Comparison of ENCODE assay signal across 17 cellular contexts in the genomic region with DNA sequence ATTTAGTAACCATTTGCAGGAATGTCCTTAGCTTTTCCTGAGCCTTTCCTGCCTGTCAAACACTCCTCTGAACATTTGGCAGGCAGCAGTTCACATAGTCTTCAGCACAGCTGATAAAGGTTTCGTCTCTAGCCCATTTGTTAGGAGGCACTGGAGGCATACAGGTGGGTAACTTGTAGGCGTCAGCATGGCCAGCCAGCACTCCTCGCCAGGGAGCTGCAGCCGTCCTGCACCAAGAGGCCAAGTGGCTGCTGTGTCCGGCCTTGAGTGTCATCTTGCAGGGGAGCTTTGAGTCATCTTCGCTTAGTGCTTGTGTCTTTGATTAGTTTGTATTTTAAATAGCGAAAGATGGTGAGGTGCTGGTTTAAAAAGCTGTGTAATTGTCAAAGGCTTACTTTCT.
A peak's percentile ranks its signal among the peaks of the same experiment; 100 is the strongest.
DNase-seq lines count a peak whose midpoint lies in the region; ATAC-seq and TF ChIP-seq lines count a peak whose summit lies in the region.
"Had no signal": no experiment of that assay in that cellular context is flagged by ENCODE, and none has a peak within 500 bp of the region (broad histone marks: within the 10 kb centered on the region; RNA-seq: fewer than 3 reads in every experiment).

No MANE protein-coding gene starts in this region.

- no peaks in the 10 kb centered on the region for H3F3A ChIP-seq in OCI-LY1 (ENCODE audit: insufficient read depth, low read length)

- H3K36me3 Mint-ChIP-seq in activated naive CD4-positive, alpha-beta T cell treated with anti-CD3 and anti-CD28 coated beads, Interleukin-2, amount 50 U/mL, for 24 hours: peaks cover 35% of the 10 kb centered on the region
- peaks cover 58% of the 10 kb centered on the region for H3K36me3 Mint-ChIP-seq in stimulated activated memory B cell treated with anti-CD40 and anti-IgM and Interleukin-4, amounts not matched to agents 10 μg/mL and 1 μg/mL and 100 μg/mL, for 72 hours

- no peaks in the 10 kb centered on the region for H3K9me3 ChIP-seq in OCI-LY1 (ENCODE audit: low read length)
- H3K9me3 ChIP-seq: gastroesophageal sphincter had no signal

- no peak overlapping the region; the same call in 1 of the 2 replicates for H3K9ac ChIP-seq in OCI-LY1 (ENCODE audit: low read length)

- no peaks in the 10 kb centered on the region for H3K27me3 Mint-ChIP-seq in activated naive CD4-positive, alpha-beta T cell treated with anti-CD3 and anti-CD28 coated beads, Interleukin-2, amount 50 U/mL, for 24 hours
- H3K27me3 Mint-ChIP-seq in stimulated activated memory B cell treated with anti-CD40 and anti-IgM and Interleukin-4, amounts not matched to agents 10 μg/mL and 1 μg/mL and 100 μg/mL, for 72 hours: no peaks in the 10 kb centered on the region

- no peaks in the 10 kb centered on the region for H3K9me2 ChIP-seq in OCI-LY1 (ENCODE audit: low read depth, low read length)

- ATAC-seq in HG02798 (IDR thresholded peaks at IDR 0.05; ENCODE audit: poor library complexity, unreplicated experiment): peak; percentile 47
- ATAC-seq in stimulated activated memory B cell treated with anti-CD40 and anti-IgM and Interleukin-4, amounts not matched to agents 10 μg/mL and 1 μg/mL and 100 μg/mL, for 72 hours: no peak
- ATAC-seq: CD8-positive, alpha-beta T cell; gastroesophageal sphincter had no signal

- H3K27ac ChIP-seq in OCI-LY1 (ENCODE audit: low read depth, low read length, poor library complexity, severe bottlenecking): peak overlapping the region; percentile 10
- H3K27ac ChIP-seq: gastroesophageal sphincter had no signal

- no peak overlapping the region for H2AFZ ChIP-seq in OCI-LY1 (ENCODE audit: low read length)

- peak overlapping the region; percentile 74 for H3K27ac Mint-ChIP-seq in activated naive CD4-positive, alpha-beta T cell treated with anti-CD3 and anti-CD28 coated beads, Interleukin-2, amount 50 U/mL, for 24 hours
- peak overlapping the region; percentile 12 for H3K27ac Mint-ChIP-seq in stimulated activated memory B cell treated with anti-CD40 and anti-IgM and Interleukin-4, amounts not matched to agents 10 μg/mL and 1 μg/mL and 100 μg/mL, for 72 hours
- H3K27ac Mint-ChIP-seq: CD8-positive, alpha-beta T cell had no signal

- peak overlapping the region; percentile 27; the same call in 1 of the 2 replicates for H3K4me2 ChIP-seq in OCI-LY1 (ENCODE audit: low read length)

- H3K4me1 Mint-ChIP-seq in activated naive CD4-positive, alpha-beta T cell treated with anti-CD3 and anti-CD28 coated beads, Interleukin-2, amount 50 U/mL, for 24 hours: peaks cover 11% of the 10 kb centered on the region
- peaks cover 12% of the 10 kb centered on the region for H3K4me1 Mint-ChIP-seq in stimulated activated memory B cell treated with anti-CD40 and anti-IgM and Interleukin-4, amounts not matched to agents 10 μg/mL and 1 μg/mL and 100 μg/mL, for 72 hours

- no peak overlapping the region for H3K4me3 ChIP-seq in OCI-LY1 (ENCODE audit: low read depth, low read length, poor library complexity, severe bottlenecking)
- H3K4me3 ChIP-seq: gastroesophageal sphincter, lung had no signal

- H3K9me3 Mint-ChIP-seq in activated naive CD4-positive, alpha-beta T cell treated with anti-CD3 and anti-CD28 coated beads, Interleukin-2, amount 50 U/mL, for 24 hours: no peaks in the 10 kb centered on the region
- H3K9me3 Mint-ChIP-seq in stimulated activated memory B cell treated with anti-CD40 and anti-IgM and Interleukin-4, amounts not matched to agents 10 μg/mL and 1 μg/mL and 100 μg/mL, for 72 hours: no peaks in the 10 kb centered on the region
- H3K9me3 Mint-ChIP-seq: CD8-positive, alpha-beta T cell; neural crest cell had no signal

- peaks cover 17% of the 10 kb centered on the region for H3K4me1 ChIP-seq in OCI-LY1 (ENCODE audit: insufficient read depth, low read length, severe bottlenecking)
- H3K4me1 ChIP-seq: gastroesophageal sphincter had no signal

- no peak for DNase-seq in activated naive CD4-positive, alpha-beta T cell treated with anti-CD3 and anti-CD28 coated beads, Interleukin-2, amount 50 U/mL, for 16 hours
- DNase-seq in NCI-H748 (lab: John Stamatoyannopoulos, UW; ENCODE audit: unreplicated experiment) (no peak), middle frontal gyrus (ENCODE audit: extremely low spot score, low spot score) (no peak), hepatic stellate cell (ENCODE audit: low spot score) (no peak)
- DNase-seq: activated T-cell treated with anti-CD3 and anti-CD28 coated beads, Interleukin-2, amount 50 U/mL, for 48 hours; CD8-positive, alpha-beta T cell; NCI-H2107; NCI-H748 treated with DMSO at 0.1 percent for 48 hours; substantia nigra; T1000 had no signal

- TF ChIP-seq CTCF in OCI-LY1 (IDR thresholded peaks at IDR 0.05; ENCODE audit: low read length): no peak

- no peak overlapping the region for H3K4me3 Mint-ChIP-seq in activated naive CD4-positive, alpha-beta T cell treated with anti-CD3 and anti-CD28 coated beads, Interleukin-2, amount 50 U/mL, for 24 hours
- H3K4me3 Mint-ChIP-seq in stimulated activated memory B cell treated with anti-CD40 and anti-IgM and Interleukin-4, amounts not matched to agents 10 μg/mL and 1 μg/mL and 100 μg/mL, for 72 hours: no peak overlapping the region
- H3K4me3 Mint-ChIP-seq: CD8-positive, alpha-beta T cell; neural crest cell had no signal

- H3K27me3 ChIP-seq in OCI-LY1 (ENCODE audit: insufficient read depth, low read length): no peaks in the 10 kb centered on the region
- H3K27me3 ChIP-seq: gastroesophageal sphincter had no signal

- no peaks in the 10 kb centered on the region for H3K79me2 ChIP-seq in OCI-LY1 (ENCODE audit: insufficient read depth, low read length)

- H4K20me1 ChIP-seq in OCI-LY1 (ENCODE audit: insufficient read depth, low read length): no peaks in the 10 kb centered on the region

- 0 out of 2 replicates have a peak, but pooled peaks cover 11% of the 10 kb centered on the region for H3K36me3 ChIP-seq in OCI-LY1 (ENCODE audit: insufficient read depth, low read length)
